ENCODE assay signal across 9 cellular contexts in the genomic region with DNA sequence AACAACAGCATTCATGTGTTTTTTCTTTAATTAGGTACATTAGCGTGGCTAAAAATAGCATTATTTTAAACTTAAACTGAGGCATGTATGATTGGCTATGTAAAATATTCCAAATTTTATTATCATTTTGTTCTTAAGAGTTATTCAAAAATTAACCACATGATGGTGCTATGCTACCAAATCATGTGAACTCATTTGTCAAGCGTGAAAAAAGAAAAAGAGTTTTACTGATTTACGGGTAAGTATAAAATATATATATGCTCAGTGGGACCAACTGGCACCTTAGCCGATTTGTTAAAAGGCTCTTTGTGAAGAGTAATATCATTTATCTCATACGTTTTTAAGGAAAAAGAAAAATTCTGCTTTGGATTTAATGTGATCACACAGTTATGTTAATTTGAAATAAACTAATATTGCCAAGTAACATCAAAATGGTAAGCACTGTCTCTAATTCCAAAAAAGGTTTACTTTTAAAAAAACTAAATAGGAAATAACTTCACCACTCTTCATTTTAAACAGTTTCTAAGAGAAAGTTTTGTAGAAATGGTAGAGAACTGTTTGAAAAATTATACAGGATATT.
DNase-seq lines count a peak whose midpoint lies in the region; ATAC-seq, FAIRE-seq and TF ChIP-seq lines count a peak whose summit lies in the region.
"Had no signal": no experiment of that assay in that cellular context is flagged by ENCODE, and none has a peak within 500 bp of the region (broad histone marks: within the 10 kb centered on the region; RNA-seq: fewer than 3 reads in every experiment).

No MANE protein-coding gene starts in this region.

- ATAC-seq in GM19035 (IDR thresholded peaks at IDR 0.05; ENCODE audit: unreplicated experiment) (peak; percentile 56), PC-3 (no peak), pancreas (no peak)
- ATAC-seq: activated CD8-positive, alpha-beta memory T cell treated with anti-CD3 and anti-CD28 coated beads, Interleukin-2, amount 10 ng/mL, durations not matched to agents 7 days and 5 days had no signal

- no peaks in the 10 kb centered on the region for H4K20me1 ChIP-seq in PC-3 (ENCODE audit: low read length)

- peaks cover 6% of the 10 kb centered on the region for H3F3A ChIP-seq in PC-3 (ENCODE audit: low read length, unreplicated experiment)

- no peak for DNase-seq in AG04450 (ENCODE audit: low read depth, low spot score)
- DNase-seq in PC-3: peak; percentile 81
- peak; percentile 12 for DNase-seq in fibroblast of villous mesenchyme (ENCODE audit: low read depth)
- no peak for DNase-seq in NCI-H1048 (lab: John Stamatoyannopoulos, UW)
- DNase-seq in HTR-8/SVneo (ENCODE audit: insufficient read length, low spot score): no peak
- no peak for DNase-seq in OCI-M2 (lab: John Stamatoyannopoulos, UW; ENCODE audit: unreplicated experiment)
- DNase-seq in pancreas: no peak
- DNase-seq: activated CD8-positive, alpha-beta memory T cell treated with anti-CD3 and anti-CD28 coated beads, Interleukin-2, amount 10 ng/mL, durations not matched to agents 7 days and 5 days had no signal

- BruUV-seq in PC-3 (replicated peaks; lab: Mats Ljungman, UMichigan): no TSS peak

- intact Hi-C loops in PC-3 (cut with micrococcal nuclease) (loop anchor here (10.0 kb wide), 1 partner anchor 1324 kb away; no protein-coding TSS in a partner anchor), pancreas (cut with DNase I) (no loop called here)

- CTCF ChIA-PET in AG04450 (lab: Charles Lee) (interaction anchor here (0.5 to 0.6 kb wide), 2 partner anchors 12 to 447 kb away, joined by 3 to 4 read pairs; no protein-coding TSS in a partner anchor), PC-3 (lab: Charles Lee) (no interaction called here)

- no peak overlapping the region for H2AFZ ChIP-seq in PC-3 (ENCODE audit: low read length)

- H3K4me2 ChIP-seq in PC-3 (ENCODE audit: low read length): no peak overlapping the region

- FAIRE-seq in HTR-8/SVneo (lab: Jason Lieb, UNC): no peak
- FAIRE-seq in pancreas (lab: Jason Lieb, UNC): no peak

- TF ChIP-seq CTCF in AG04450 (IDR thresholded peaks at IDR 0.05; ENCODE audit: low read depth, low read length) (peak; percentile 53), PC-3 (conservative IDR thresholded peaks at IDR 0.05; ENCODE audit: low read depth, low read length) (peak; percentile 84), fibroblast of villous mesenchyme (IDR thresholded peaks at IDR 0.05; ENCODE audit: insufficient read depth, low read depth, low read length) (peak; percentile 35), pancreas (IDR thresholded peaks at IDR 0.05) (peak in 2 of 4 donors; percentile 15 to 22)

- H3K9me3 ChIP-seq in AG04450 (ENCODE audit: control insufficient read depth, insufficient read depth, low read length): no peaks in the 10 kb centered on the region
- H3K9me3 ChIP-seq in PC-3 (ENCODE audit: low read length): no peaks in the 10 kb centered on the region
- H3K9me3 ChIP-seq in pancreas: no peaks in the 10 kb centered on the region

- H3K4me1 ChIP-seq in PC-3 (ENCODE audit: insufficient read depth, low read length): peaks cover 30% of the 10 kb centered on the region
- no peaks in the 10 kb centered on the region for H3K4me1 ChIP-seq in pancreas

- H3K79me2 ChIP-seq in PC-3 (ENCODE audit: low read length): no peaks in the 10 kb centered on the region

- 9 to 10% methylated on average over 5 of the region's 5 CpGs for WGBS in pancreas, 2 donors

- no peak overlapping the region for H3K9ac ChIP-seq in PC-3 (ENCODE audit: low read length)

- POLR2A ChIA-PET in AG04450 (lab: Yijun Ruan, JAX) (no interaction called here), PC-3 (lab: Charles Lee; ENCODE audit: unreplicated experiment) (no interaction called here)

- H3K27ac ChIP-seq in AG04450 (ENCODE audit: low read depth, low read length) (no peak overlapping the region), PC-3 (ENCODE audit: low read length) (no peak overlapping the region), pancreas (no peak overlapping the region)

- H3K27me3 ChIP-seq in AG04450 (ENCODE audit: control insufficient read depth, insufficient read depth, low read length) (no peaks in the 10 kb centered on the region), PC-3 (ENCODE audit: low read length) (no peaks in the 10 kb centered on the region), pancreas (no peaks in the 10 kb centered on the region)

- H3K9me2 ChIP-seq in PC-3 (replicated peaks; ENCODE audit: low read length): no peaks in the 10 kb centered on the region

- H3K36me3 ChIP-seq in PC-3 (ENCODE audit: low read depth, low read length): no peaks in the 10 kb centered on the region
- H3K36me3 ChIP-seq in pancreas: no peaks in the 10 kb centered on the region

- H3K4me3 ChIP-seq in AG04450 (ENCODE audit: low read depth, low read length) (no peak overlapping the region), PC-3 (ENCODE audit: low read length) (no peak overlapping the region), fibroblast of villous mesenchyme (ENCODE audit: low read depth, low read length) (no peak overlapping the region), pancreas (no peak overlapping the region)

Comparison
In these comparisons a context has a peak if more than half of its experiments do, and no peak if none do; other contexts are left out.
1. DNase-seq: peak in PC-3 (single experiment) and fibroblast of villous mesenchyme (single experiment); none in AG04450 (single experiment), NCI-H1048 (single experiment), HTR-8/SVneo (single experiment), OCI-M2 (single experiment) and pancreas (0 of 6).